Comparison of ENCODE assay signal across 8 cellular contexts in genomic region chr11:110294509-110294908, GRCh38. TPM values are rescaled to one million over a fixed set of nuclear protein-coding genes. Genes with fewer than 3 reads are reported as not detected.
DNase-seq lines count a peak whose midpoint lies in the region; ATAC-seq and TF ChIP-seq lines count a peak whose summit lies in the region.

No MANE protein-coding gene starts in this region.

- H3K4me2 ChIP-seq in KMS-11: peak overlapping the region; percentile 62

- peaks cover 13% of the 10 kb centered on the region; the same call in 1 of the 2 replicates for H4K20me1 ChIP-seq in KMS-11 (ENCODE audit: insufficient read depth)

- no peak for DNase-seq in AG10803 (ENCODE audit: low read depth)
- no peak for DNase-seq in breast epithelium (ENCODE audit: low spot score in 2 of 2)
- no peak for DNase-seq in A172 (ENCODE audit: low spot score)
- no peak for DNase-seq in COR-L47 (lab: John Stamatoyannopoulos, UW)

- peaks cover 61% of the 10 kb centered on the region for H3K79me2 ChIP-seq in KMS-11 (ENCODE audit: insufficient read depth, low read depth)

- H3K27ac ChIP-seq in KMS-11: no peak overlapping the region
- no peak overlapping the region for H3K27ac ChIP-seq in breast epithelium
- no peak overlapping the region for H3K27ac ChIP-seq in muscle layer of duodenum (ENCODE audit: low read length)

- H3K36me3 ChIP-seq in KMS-11 (ENCODE audit: insufficient read depth) (no peaks in the 10 kb centered on the region), breast epithelium (no peaks in the 10 kb centered on the region), muscle layer of duodenum (ENCODE audit: control insufficient read depth in 1 of 2, insufficient read depth in 2 of 2, low read length in 2 of 2) (no peaks in the 10 kb centered on the region)

- H3K4me1 ChIP-seq in KMS-11 (ENCODE audit: low read depth, poor library complexity, severe bottlenecking) (peaks cover 34% of the 10 kb centered on the region), breast epithelium (peaks cover 0 to 7% of the 10 kb centered on the region in 2 donors), muscle layer of duodenum (ENCODE audit: control insufficient read depth in 1 of 2, insufficient read depth in 2 of 2, low read length in 2 of 2) (peaks cover 0 to 28% of the 10 kb centered on the region in 2 donors)

- H3K27me3 ChIP-seq in KMS-11 (ENCODE audit: insufficient read depth, low read depth) (no peaks in the 10 kb centered on the region), breast epithelium (no peaks in the 10 kb centered on the region), muscle layer of duodenum (ENCODE audit: low read depth, low read length) (no peaks in the 10 kb centered on the region)

- H3K9me3 ChIP-seq in breast epithelium (no peaks in the 10 kb centered on the region), muscle layer of duodenum (ENCODE audit: control insufficient read depth in 1 of 2, low read length in 2 of 2) (no peaks in the 10 kb centered on the region)

- peak overlapping the region; percentile 89; the same call in 1 of the 2 replicates for H3K9ac ChIP-seq in KMS-11

- ATAC-seq in HG02981 (IDR thresholded peaks at IDR 0.05; ENCODE audit: unreplicated experiment) (no peak), GM21526 (IDR thresholded peaks at IDR 0.05; ENCODE audit: low FRiP score, unreplicated experiment) (no peak)

- TF ChIP-seq POLR2A in breast epithelium (IDR thresholded peaks at IDR 0.05): no peak

- intact Hi-C loops in breast epithelium (cut with DNase I; ENCODE audit: low total_unique reads): no loop called here

- peak overlapping the region; percentile 76 for H3K4me3 ChIP-seq in AG10803 (ENCODE audit: low read length)
- no peak overlapping the region for H3K4me3 ChIP-seq in KMS-11 (IDR thresholded peaks at IDR 0.05; ENCODE audit: insufficient read depth, low read depth, low read length)
- H3K4me3 ChIP-seq in breast epithelium: peak overlapping the region in 2 of 3 donors; percentile 44 to 91
- H3K4me3 ChIP-seq in muscle layer of duodenum (ENCODE audit: low read depth in 1 of 2, low read length in 2 of 2): peak overlapping the region; percentile 78 to 89

- TF ChIP-seq CTCF in AG10803 (conservative IDR thresholded peaks at IDR 0.05; ENCODE audit: low read length): no peak
- no peak for TF ChIP-seq CTCF in KMS-11 (conservative IDR thresholded peaks at IDR 0.05; ENCODE audit: low read depth, low read length)
- no peak for TF ChIP-seq CTCF in breast epithelium (IDR thresholded peaks at IDR 0.05)

- no peak overlapping the region for H2AFZ ChIP-seq in KMS-11 (ENCODE audit: low read depth)

RNA-seq across cellular contexts. Expression of gene RDX, which starts 1.9 kb away (rescaled TPM):
- total RNA-seq in breast epithelium: 10 to 100 TPM; 53.4 to 88.7 (median 53.7) TPM
- total RNA-seq in A172 (2014; rRNA removed; shearing (Covaris generic)): 69.4 and 133 TPM in 2 replicates
